In genomic region chr15:90826206-90826885, GRCh38 we compare ENCODE assay signal across 1 cellular context.
TF ChIP-seq lines count a peak whose summit lies in the region.

No MANE protein-coding gene starts in this region.

TF ChIP-seq in K562, 482 proteins besides CTCF, POLR2A, EP300 and RAD21:
- TF ChIP-seq CHAMP1 (IDR thresholded peaks at IDR 0.05) = 0 out of 2 replicates have a peak, but pooled peaks have one; percentile 30
- 0 out of 2 replicates have a peak, but pooled peaks have one; percentile 30 for TF ChIP-seq CC2D1A (IDR thresholded peaks at IDR 0.05)
